8 cellular contexts compared by ENCODE assay signal in the genomic region with DNA sequence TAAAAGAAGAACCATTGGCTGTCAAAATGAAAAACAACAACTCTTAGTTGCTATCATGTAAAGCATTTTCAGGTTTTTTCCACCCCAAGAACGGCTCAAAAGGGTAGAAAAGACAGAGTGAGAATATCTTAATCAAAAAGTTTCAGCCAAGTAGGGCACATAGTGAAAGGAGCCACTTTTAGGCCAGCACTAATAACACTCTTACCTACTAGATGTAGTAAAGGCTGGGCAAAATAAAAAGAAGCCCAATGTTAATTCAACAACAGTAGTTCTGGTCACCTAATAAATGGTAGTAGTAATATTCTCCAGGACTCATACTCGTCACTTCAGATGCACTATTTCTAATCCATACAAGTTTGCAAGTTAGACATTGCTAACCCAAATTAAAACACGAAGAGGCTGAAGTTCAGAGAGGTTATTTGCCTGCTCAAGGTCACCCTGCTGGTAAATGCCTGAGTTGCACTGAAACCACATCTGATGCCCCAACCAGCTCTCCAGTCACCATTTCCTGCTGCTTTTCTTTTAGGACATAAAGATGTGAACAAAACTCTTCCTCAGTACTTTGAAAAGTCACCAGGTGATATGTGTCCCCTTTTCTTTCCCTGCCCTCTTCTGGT. TPM values are rescaled to one million over a fixed set of nuclear protein-coding genes. Genes with fewer than 3 reads are reported as not detected.
DNase-seq lines count a peak whose midpoint lies in the region; ATAC-seq, FAIRE-seq and TF ChIP-seq lines count a peak whose summit lies in the region.

No MANE protein-coding gene starts in this region.

- no TSS peak for BruUV-seq in IMR-90 (replicated peaks; lab: Mats Ljungman, UMichigan)

- H3K27me3 ChIP-seq in IMR-90 (ENCODE audit: control insufficient read depth, insufficient read depth, low read length): no peaks in the 10 kb centered on the region

- H4K8ac ChIP-seq in IMR-90 (ENCODE audit: low read depth in 2 of 2, low read length in 2 of 2): no peak overlapping the region

- no peak for TF ChIP-seq CTCF in IMR-90 (conservative IDR thresholded peaks at IDR 0.05; ENCODE audit: low read depth, low read length)
- peak; percentile 52 for TF ChIP-seq CTCF in cardiac fibroblast (IDR thresholded peaks at IDR 0.05; ENCODE audit: low read depth, low read length)

- DNase-seq in NCI-H510A treated with DMSO at 0.1 percent for 48 hours (lab: John Stamatoyannopoulos, UW): peak; percentile 12
- no peak for DNase-seq in NCI-H510A (lab: John Stamatoyannopoulos, UW)
- DNase-seq in IMR-90: no peak
- DNase-seq in cardiac fibroblast (ENCODE audit: low read depth in 2 of 2): peak in 1 of 2 donors; percentile 29
- DNase-seq in urothelium cell line (ENCODE audit: low spot score): peak; percentile 5
- DNase-seq in NCI-H146 treated with DMSO at 0.1 percent for 48 hours (lab: John Stamatoyannopoulos, UW; ENCODE audit: unreplicated experiment): no peak
- DNase-seq in mesenteric fat pad (ENCODE audit: low spot score): no peak

- H3K4ac ChIP-seq in IMR-90 (ENCODE audit: low read depth, low read length): no peak overlapping the region

- no peaks in the 10 kb centered on the region for H3K9me1 ChIP-seq in IMR-90 (ENCODE audit: insufficient read depth, low read length)

- intact Hi-C loops in IMR-90 (cut with micrococcal nuclease): no loop called here

- peaks cover 12% of the 10 kb centered on the region for H3K4me1 ChIP-seq in IMR-90 (ENCODE audit: control insufficient read depth, insufficient read depth, low read length)

- no peak overlapping the region for H3K9ac ChIP-seq in IMR-90 (ENCODE audit: low read depth, low read length)

- H3K36me3 ChIP-seq in IMR-90 (ENCODE audit: control insufficient read depth, insufficient read depth, low read length): no peaks in the 10 kb centered on the region; the same call in 1 of the 2 replicates

- no peak for TF ChIP-seq RAD21 in IMR-90 (IDR thresholded peaks at IDR 0.05; ENCODE audit: low read length)

- no peak overlapping the region for H3K27ac ChIP-seq in IMR-90 (ENCODE audit: insufficient read depth, low read length)

- H3K56ac ChIP-seq in IMR-90 (ENCODE audit: extremely low read depth, insufficient read depth, low read length): no peak overlapping the region

- H3K14ac ChIP-seq in IMR-90 (replicated peaks; ENCODE audit: low read depth, low read length): no peak overlapping the region

- peaks cover 5 to 62% of the 10 kb centered on the region in 2 experiments for H3K79me1 ChIP-seq in IMR-90 (ENCODE audit: low read depth in 1 of 2, low read length in 2 of 2)

- H4K91ac ChIP-seq in IMR-90 (ENCODE audit: insufficient read depth, low read depth, low read length): 0 out of 2 replicates have a peak overlapping the region, but pooled peaks have one; percentile 0

- dilution Hi-C loops in IMR-90 (cut with HindIII; ENCODE audit: low sequenced_read_pairs, unreplicated experiment): no loop called here

- H3K9me3 ChIP-seq in IMR-90 (ENCODE audit: control insufficient read depth, insufficient read depth, low read length): no peaks in the 10 kb centered on the region

- H3K23ac ChIP-seq in IMR-90 (ENCODE audit: low read depth, low read length): no peak overlapping the region

- H3K4me3 ChIP-seq in IMR-90 (ENCODE audit: insufficient read depth, low read depth, low read length) (no peak overlapping the region), cardiac fibroblast (replicated peaks in 1 of 2; ENCODE audit: low read depth in 2 of 2, low read length in 2 of 2) (no peak overlapping the region)

- H4K20me1 ChIP-seq in IMR-90 (ENCODE audit: insufficient read depth, low read length): peaks cover 22% of the 10 kb centered on the region; the same call in 1 of the 2 replicates

- H2AK9ac ChIP-seq in IMR-90 (replicated peaks; ENCODE audit: low read depth, low read length, poor library complexity): no peak overlapping the region

- TF ChIP-seq POLR2A in IMR-90 (IDR thresholded peaks at IDR 0.05; ENCODE audit: low read depth, low read length): no peak

- H2AK5ac ChIP-seq in IMR-90 (ENCODE audit: low read depth, low read length): no peak overlapping the region

- WGBS in IMR-90 (ENCODE audit: extremely low coverage in 2 of 2, insufficient read length in 1 of 2), 2 experiments: 67% methylated on average over 1 of the region's 3 CpGs; no CpG with 5 or more reads in 1 of the 2 experiments

- H4K5ac ChIP-seq in IMR-90 (ENCODE audit: low read depth, low read length): no peak overlapping the region; the same call in 1 of the 2 replicates

- no peak overlapping the region for H2BK120ac ChIP-seq in IMR-90 (ENCODE audit: low read depth, low read length)

- no peak for FAIRE-seq in urothelium cell line (lab: Jason Lieb, UNC)

- peak overlapping the region; percentile 26 for H2BK5ac ChIP-seq in IMR-90 (ENCODE audit: low read depth, low read length, poor library complexity, severe bottlenecking)

- no peak overlapping the region for H2BK15ac ChIP-seq in IMR-90 (ENCODE audit: low read depth, low read length)

- H2AFZ ChIP-seq in IMR-90 (replicated peaks; ENCODE audit: low read length, poor library complexity): no peak overlapping the region

- peak; percentile 63 for ATAC-seq in GM21825 (IDR thresholded peaks at IDR 0.05; ENCODE audit: unreplicated experiment)
- ATAC-seq in IMR-90 (ENCODE audit: low read depth): no peak

- POLR2A ChIA-PET in IMR-90 (lab: Charles Lee; ENCODE audit: unreplicated experiment): no interaction called here

- H2BK20ac ChIP-seq in IMR-90 (ENCODE audit: low read depth, low read length): no peak overlapping the region

- CTCF ChIA-PET in IMR-90 (lab: Yijun Ruan, JAX): interaction anchor here (1.0 to 2.6 kb wide), 5 partner anchors 10 to 98 kb away, joined by 3 to 7 read pairs (median 4); no protein-coding TSS in a partner anchor

- H3K18ac ChIP-seq in IMR-90 (ENCODE audit: low read depth, low read length): no peak overlapping the region

- in situ Hi-C loops in IMR-90 (cut with MboI; ENCODE audit: low sequenced_read_pairs): loop anchor here (25.0 kb wide), 2 partner anchors 1024 to 1674 kb away; a partner anchor contains a TSS

- H3K4me2 ChIP-seq in IMR-90 (ENCODE audit: low read depth, low read length): no peak overlapping the region

TF ChIP-seq in IMR-90, 13 proteins besides CTCF, POLR2A, EP300 and RAD21:
- TF ChIP-seq NFE2L2 (IDR thresholded peaks at IDR 0.05; ENCODE audit: low read depth, low read length) (no peak), FOS (IDR thresholded peaks at IDR 0.05; ENCODE audit: low read depth, low read length) (no peak), CHD1 (IDR thresholded peaks at IDR 0.05; ENCODE audit: low read depth, low read length) (no peak), RCOR1 (IDR thresholded peaks at IDR 0.05; ENCODE audit: insufficient replicate concordance, low read length) (no peak), CEBPB (IDR thresholded peaks at IDR 0.05; ENCODE audit: low read depth, low read length) (no peak), MAFK (IDR thresholded peaks at IDR 0.05; ENCODE audit: low read depth, low read length) (no peak), MXI1 (IDR thresholded peaks at IDR 0.05; ENCODE audit: borderline replicate concordance, low read depth, low read length) (no peak), MAZ (IDR thresholded peaks at IDR 0.05; ENCODE audit: borderline replicate concordance, low read depth, low read length) (no peak), SMC3 (IDR thresholded peaks at IDR 0.05; ENCODE audit: low read depth, low read length) (no peak)
- TF ChIP-seq, protein P1, sequence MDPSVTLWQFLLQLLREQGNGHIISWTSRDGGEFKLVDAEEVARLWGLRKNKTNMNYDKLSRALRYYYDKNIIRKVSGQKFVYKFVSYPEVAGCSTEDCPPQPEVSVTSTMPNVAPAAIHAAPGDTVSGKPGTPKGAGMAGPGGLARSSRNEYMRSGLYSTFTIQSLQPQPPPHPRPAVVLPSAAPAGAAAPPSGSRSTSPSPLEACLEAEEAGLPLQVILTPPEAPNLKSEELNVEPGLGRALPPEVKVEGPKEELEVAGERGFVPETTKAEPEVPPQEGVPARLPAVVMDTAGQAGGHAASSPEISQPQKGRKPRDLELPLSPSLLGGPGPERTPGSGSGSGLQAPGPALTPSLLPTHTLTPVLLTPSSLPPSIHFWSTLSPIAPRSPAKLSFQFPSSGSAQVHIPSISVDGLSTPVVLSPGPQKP (IDR thresholded peaks at IDR 0.05; ENCODE audit: borderline replicate concordance, low read depth, low read length): no peak
TF ChIP-seq in IMR-90: peak in this region for 0.

RNA-seq across cellular contexts. Expression of a gene that starts 7.5 kb away (rescaled TPM):
- total RNA-seq in IMR-90 (2012; rRNA removed) (71.2 and 90.0 TPM in 2 replicates), mesenteric fat pad (26.0 TPM)
- 44.6 and 48.8 TPM in 2 replicates for polyA plus RNA-seq in IMR-90 (2012; rRNA removed)
- 19.4 and 19.5 TPM in 2 replicates for polyA plus RNA-seq in IMR-90 (2012; cell fraction: cytosol; rRNA removed)
- polyA plus RNA-seq in IMR-90 (2012; cell fraction: nucleus; rRNA removed; ENCODE audit: low replicate concordance): 11.1 and 19.3 TPM in 2 replicates

Comparison
In these comparisons a context has a peak if more than half of its experiments do, and no peak if none do; other contexts are left out.
1. DNase-seq: peak in NCI-H510A treated with DMSO at 0.1 percent for 48 hours (single experiment) and urothelium cell line (single experiment); none in NCI-H510A (single experiment), IMR-90 (single experiment), NCI-H146 treated with DMSO at 0.1 percent for 48 hours (single experiment) and mesenteric fat pad (single experiment).